Comparison of ENCODE assay signal across 26 cellular contexts in genomic region chr16:82002831-82003230, GRCh38. TPM values are rescaled to one million over a fixed set of nuclear protein-coding genes. Genes with fewer than 3 reads are reported as not detected.
DNase-seq lines count a peak whose midpoint lies in the region; ATAC-seq, FAIRE-seq and TF ChIP-seq lines count a peak whose summit lies in the region.
"Had no signal": no experiment of that assay in that cellular context is flagged by ENCODE, and none has a peak within 500 bp of the region (broad histone marks: within the 10 kb centered on the region; RNA-seq: fewer than 3 reads in every experiment).

No MANE protein-coding gene starts in this region.

- H3K4me1 ChIP-seq in esophagus (ENCODE audit: control insufficient read depth in 2 of 2, insufficient read depth in 2 of 2, low read length in 1 of 2) (peaks cover 0 to 4% of the 10 kb centered on the region in 2 donors), heart left ventricle (peaks cover 0 to 14% (median 0%) of the 10 kb centered on the region in 12 donors), right lobe of liver (no peaks in the 10 kb centered on the region)
- H3K4me1 ChIP-seq: BE2C; BLaER1 treated with 17β-estradiol and CSF1 and Interleukin-3, amounts not matched to agents 10 nM and 100 nM; HAP-1 had no signal

- H3K9me3 ChIP-seq in esophagus (ENCODE audit: control insufficient read depth in 2 of 2, insufficient read depth in 1 of 2, low read depth in 1 of 2, low read length in 1 of 2), result peaks cover 0 to 4% of the 10 kb centered on the region in 2 donors
- no peaks in the 10 kb centered on the region for H3K9me3 ChIP-seq in heart left ventricle
- H3K9me3 ChIP-seq in right lobe of liver, result no peaks in the 10 kb centered on the region
- H3K9me3 ChIP-seq: A549, BE2C, HAP-1 had no signal

- no peak for FAIRE-seq in bronchial epithelial cell (lab: Jason Lieb, UNC)
- FAIRE-seq: A549, GM12891, GM18507, H54 had no signal

- 66 to 73% methylated on average over 3 of the region's 3 CpGs for WGBS in esophagus, 2 donors
- 87 to 92% (median 90%) methylated on average over 3 of the region's 3 CpGs for WGBS in heart left ventricle, 4 donors
- WGBS in right lobe of liver (ENCODE audit: insufficient coverage, low coverage, low lambda C conversion rate, missing lambda C conversion rate), result 95% methylated on average over 3 of the region's 3 CpGs

- no peak overlapping the region for H3K4me3 ChIP-seq in bronchial epithelial cell (ENCODE audit: low read depth, low read length)
- no peak overlapping the region for H3K4me3 ChIP-seq in esophagus (ENCODE audit: low read depth in 1 of 2, low read length in 2 of 2)
- no peak overlapping the region for H3K4me3 ChIP-seq in heart left ventricle
- no peak overlapping the region for H3K4me3 ChIP-seq in right lobe of liver
- H3K4me3 ChIP-seq: A549; BLaER1 treated with 17β-estradiol and CSF1 and Interleukin-3, amounts not matched to agents 10 nM and 100 nM; HAP-1 had no signal

- BruUV-seq in Calu3 (replicated peaks; lab: Mats Ljungman, UMichigan), result no TSS peak

- H3K36me3 ChIP-seq in bronchial epithelial cell (ENCODE audit: control insufficient read depth, insufficient read depth, low read length) (peaks cover 12% of the 10 kb centered on the region), esophagus (ENCODE audit: control insufficient read depth in 2 of 2, insufficient read depth in 2 of 2, low read length in 1 of 2) (peaks cover 9% of the 10 kb centered on the region in 2 donors), heart left ventricle (no peaks in the 10 kb centered on the region), right lobe of liver (peaks cover 0 to 14% (median 2%) of the 10 kb centered on the region in 4 donors)
- H3K36me3 ChIP-seq: BE2C, HAP-1 had no signal

- CTCF ChIA-PET in Calu3 (lab: Charles Lee), result no interaction called here

- H3K27ac ChIP-seq in esophagus (ENCODE audit: low read depth in 2 of 2, low read length in 1 of 2) (peak overlapping the region; percentile 36 to 63), heart left ventricle (no peak overlapping the region), right lobe of liver (no peak overlapping the region)
- H3K27ac ChIP-seq: A549; BLaER1 treated with 17β-estradiol and CSF1 and Interleukin-3, amounts not matched to agents 10 nM and 100 nM had no signal

- no peaks in the 10 kb centered on the region for H3K27me3 ChIP-seq in bronchial epithelial cell (ENCODE audit: control insufficient read depth, insufficient read depth, low read length)
- no peaks in the 10 kb centered on the region for H3K27me3 ChIP-seq in esophagus (ENCODE audit: control insufficient read depth in 1 of 2, insufficient read depth in 2 of 2, low read length in 2 of 2)
- peaks cover 0 to 3% (median 0%) of the 10 kb centered on the region in 9 donors for H3K27me3 ChIP-seq in heart left ventricle
- no peaks in the 10 kb centered on the region for H3K27me3 ChIP-seq in right lobe of liver
- H3K27me3 ChIP-seq: BE2C; BLaER1 treated with 17β-estradiol and CSF1 and Interleukin-3, amounts not matched to agents 10 nM and 100 nM had no signal

- intact Hi-C loops in Calu3 (cut with micrococcal nuclease; ENCODE audit: unreplicated experiment), result no loop called here
- intact Hi-C loops in heart left ventricle (cut with DNase I), result no loop called here
- intact Hi-C loops in right lobe of liver (cut with DNase I), result no loop called here

- peaks cover 65% of the 10 kb centered on the region for H3K4me1 Mint-ChIP-seq in Calu3 (ENCODE audit: low read depth, unreplicated experiment)
- H3K4me1 Mint-ChIP-seq: CD14-positive monocyte had no signal

- no peak overlapping the region for H3K4me3 Mint-ChIP-seq in Calu3 (ENCODE audit: low read depth, unreplicated experiment)
- H3K4me3 Mint-ChIP-seq: CD14-positive monocyte; CD4-positive, alpha-beta T cell; CD8-positive, alpha-beta memory T cell; HFFc6 had no signal

- DNase-seq in Calu3 (no peak), bronchial epithelial cell (ENCODE audit: low read depth) (peak; percentile 44), kidney tubule cell (ENCODE audit: low spot score) (peak; percentile 51), omental fat pad (ENCODE audit: low spot score) (no peak), heart left ventricle (no peak), right lobe of liver (no peak)
- DNase-seq: 8988T; ACHN; AML-193; BE2C; CD4-positive, alpha-beta T cell; CD8-positive, alpha-beta memory T cell; DMS53; DMS79 treated with DMSO at 0.1 percent for 48 hours; GF-D8; GOT3; HFFc6 had no signal

- ATAC-seq in omental fat pad (ENCODE audit: low FRiP score) (no peak), heart left ventricle (no peak), right lobe of liver (no peak)
- ATAC-seq: A549 had no signal

- no peaks in the 10 kb centered on the region for H3K27me3 Mint-ChIP-seq in Calu3 (ENCODE audit: unreplicated experiment)
- H3K27me3 Mint-ChIP-seq: CD4-positive, alpha-beta T cell had no signal

- no peaks in the 10 kb centered on the region for H3K9me3 Mint-ChIP-seq in Calu3 (ENCODE audit: low read depth, unreplicated experiment)
- H3K9me3 Mint-ChIP-seq: CD4-positive, alpha-beta T cell; CD8-positive, alpha-beta memory T cell had no signal

- peaks cover 31% of the 10 kb centered on the region for H3K36me3 Mint-ChIP-seq in Calu3 (ENCODE audit: insufficient read depth, unreplicated experiment)
- H3K36me3 Mint-ChIP-seq: CD14-positive monocyte had no signal

- peak overlapping the region; percentile 88 for H3K27ac Mint-ChIP-seq in Calu3 (ENCODE audit: unreplicated experiment)
- H3K27ac Mint-ChIP-seq: CD14-positive monocyte; CD4-positive, alpha-beta T cell; CD8-positive, alpha-beta memory T cell; HFFc6 had no signal

- TF ChIP-seq CTCF in Calu3 (IDR thresholded peaks at IDR 0.05; ENCODE audit: unreplicated experiment) (no peak), bronchial epithelial cell (IDR thresholded peaks at IDR 0.05; ENCODE audit: insufficient read depth, low read length, severe bottlenecking) (no peak), omental fat pad (IDR thresholded peaks at IDR 0.05) (no peak), heart left ventricle (IDR thresholded peaks at IDR 0.05) (no peak), right lobe of liver (IDR thresholded peaks at IDR 0.05) (no peak)

- no peak for TF ChIP-seq POLR2A in heart left ventricle (IDR thresholded peaks at IDR 0.05)
- no peak for TF ChIP-seq POLR2A in right lobe of liver (IDR thresholded peaks at IDR 0.05)

RNA-seq across cellular contexts. Expression of gene SDR42E1, which starts 8.4 kb away (rescaled TPM):
- total RNA-seq in Calu3 (2022) (33.0 and 34.3 TPM in 2 replicates), bronchial epithelial cell (23.2 and 29.1 TPM in 2 replicates), omental fat pad (1 to 10 TPM; 1.8 to 3.3 (median 2.1) TPM), heart left ventricle (1 to 10 TPM in 2 of 9 donors, under 1 TPM in 6, not detected in 1; 0.06 to 2.2 (median 0.76) TPM), right lobe of liver (1 to 10 TPM; 3.4 to 5.9 (median 4.5) TPM)
- polyA plus RNA-seq in esophagus (1 to 10 TPM; 2.3 to 3.6 TPM), heart left ventricle (under 1 TPM; 0.11 to 0.78 TPM)
- total RNA-seq: G401, HFFc6 had no signal
- polyA plus RNA-seq: CD14-positive monocyte had no signal

RNA-seq across cellular contexts. Expression of gene HSD17B2, which starts 32.2 kb away (rescaled TPM):
- total RNA-seq in Calu3 (2022) (16.2 and 16.9 TPM in 2 replicates), bronchial epithelial cell (10.4 and 63.7 TPM in 2 replicates), omental fat pad (1 to 10 TPM in 2 of 4 donors, under 1 TPM in 1, not detected in 1; 0.94 to 5.7 (median 1.6) TPM), heart left ventricle (not detected), right lobe of liver (100 to 1,000 TPM in 1 of 6 experiments, 10 to 100 TPM in 5; 65.2 to 144 (median 84.7) TPM)
- polyA plus RNA-seq in esophagus (1 to 10 TPM; 1.0 to 9.5 TPM), heart left ventricle (under 1 TPM in 1 of 2 donors, not detected in 1; 0.11 TPM)
- total RNA-seq: CD4-positive, alpha-beta T cell; CD8-positive, alpha-beta memory T cell had no signal
- polyA plus RNA-seq: CD14-positive monocyte had no signal

Comparison
In these comparisons a context has a peak if more than half of its experiments do, and no peak if none do; other contexts are left out.
1. DNase-seq: peak in bronchial epithelial cell (single experiment) and kidney tubule cell (single experiment); none in Calu3 (single experiment), omental fat pad (single experiment), heart left ventricle (0 of 5) and right lobe of liver (0 of 3).
2. H3K27ac ChIP-seq: peak in esophagus (2 of 2); none in heart left ventricle (0 of 12) and right lobe of liver (0 of 3).